In genomic region chr4:41217020-41217333, GRCh38 we compare ENCODE assay signal across 8 cellular contexts. TPM values are rescaled to one million over a fixed set of nuclear protein-coding genes. Genes with fewer than 3 reads are reported as not detected.
DNase-seq lines count a peak whose midpoint lies in the region; ATAC-seq, FAIRE-seq and TF ChIP-seq lines count a peak whose summit lies in the region.

No MANE protein-coding gene starts in this region.

- peaks cover 18% of the 10 kb centered on the region for H3K79me2 ChIP-seq in GM23248 (ENCODE audit: insufficient read depth)
- H3K79me2 ChIP-seq in fibroblast of lung (ENCODE audit: control insufficient read depth, insufficient read depth, low read length), result peaks cover 18% of the 10 kb centered on the region

- H3K27me3 ChIP-seq in GM23248 (replicated peaks; ENCODE audit: insufficient read depth) (no peaks in the 10 kb centered on the region), fibroblast of lung (ENCODE audit: control insufficient read depth, insufficient read depth, low read length) (no peaks in the 10 kb centered on the region), rectal smooth muscle tissue (ENCODE audit: control insufficient read depth, insufficient read depth, low read length) (no peaks in the 10 kb centered on the region)

- H3K4me3 ChIP-seq in GM23248 (peak overlapping the region; percentile 82), fibroblast of lung (replicated peaks in 1 of 4; ENCODE audit: control extremely low read depth in 1 of 4, insufficient read depth in 1 of 4, low read depth in 3 of 4, low read length in 4 of 4) (peak overlapping the region; percentile 41 to 77 (median 62)), rectal smooth muscle tissue (ENCODE audit: low read length) (peak overlapping the region; percentile 84)

- POLR2A ChIA-PET in T-cell (lab: Charles Lee), result no interaction called here

- in situ Hi-C loops in GM23248 (cut with MboI), result loop anchor here (10.0 kb wide), 2 partner anchors 242 to 292 kb away; no protein-coding TSS in a partner anchor

- H3K27me3 Mint-ChIP-seq in T-cell, result peaks cover 62 to 64% of the 10 kb centered on the region in 2 donors

- ATAC-seq in T-cell (replicated peaks in 1 of 4), result no peak
- ATAC-seq in GM18867 (IDR thresholded peaks at IDR 0.05; ENCODE audit: unreplicated experiment), result no peak

- H3K4me1 Mint-ChIP-seq in T-cell, result peaks cover 13 to 30% (median 25%) of the 10 kb centered on the region in 3 donors

- H3K9me3 ChIP-seq in GM23248 (ENCODE audit: low read depth) (no peaks in the 10 kb centered on the region), fibroblast of lung (ENCODE audit: control insufficient read depth, insufficient read depth, low read depth, low read length) (no peaks in the 10 kb centered on the region)

- TF ChIP-seq CTCF in fibroblast of lung (conservative IDR thresholded peaks at IDR 0.05 in 1 of 2, IDR thresholded peaks at IDR 0.05 in 1 of 2; ENCODE audit: low read depth in 1 of 2, low read length in 2 of 2), result no peak

- H3K4me3 Mint-ChIP-seq in T-cell, result peak overlapping the region; percentile 59 to 74 (median 69)

- no peaks in the 10 kb centered on the region for H3K9me3 Mint-ChIP-seq in T-cell

- H3K9ac ChIP-seq in GM23248, result peak overlapping the region; percentile 85
- no peak overlapping the region for H3K9ac ChIP-seq in fibroblast of lung (ENCODE audit: insufficient read depth, low read length)
- no peak overlapping the region for H3K9ac ChIP-seq in rectal smooth muscle tissue (ENCODE audit: low read length)

- peak overlapping the region; percentile 75 for H3K4me2 ChIP-seq in GM23248 (ENCODE audit: unreplicated experiment)
- H3K4me2 ChIP-seq in fibroblast of lung (ENCODE audit: extremely low read depth, insufficient read depth, low read length), result peak overlapping the region; percentile 74

- H2AFZ ChIP-seq in GM23248 (peak overlapping the region; percentile 93), fibroblast of lung (ENCODE audit: low read length) (peak overlapping the region; percentile 86)

- peaks cover 10% of the 10 kb centered on the region for H3K4me1 ChIP-seq in GM23248 (ENCODE audit: insufficient read depth)
- H3K4me1 ChIP-seq in fibroblast of lung (ENCODE audit: control insufficient read depth, extremely low read depth, insufficient read depth, low read length), result peaks cover 5% of the 10 kb centered on the region
- H3K4me1 ChIP-seq in rectal smooth muscle tissue (ENCODE audit: control insufficient read depth, insufficient read depth, low read length), result peaks cover 3% of the 10 kb centered on the region

- no peak for FAIRE-seq in frontal cortex (lab: Jason Lieb, UNC)

- WGBS in GM23248 (ENCODE audit: low coverage in 1 of 2, low lambda C conversion rate in 2 of 2, missing lambda C conversion rate in 2 of 2), 2 experiments, result 7 to 10% methylated on average over 2 of the region's 2 CpGs

- CTCF ChIA-PET in T-cell (lab: Charles Lee), result no interaction called here

- H3F3A ChIP-seq in GM23248 (ENCODE audit: insufficient read depth), result peaks cover 22% of the 10 kb centered on the region

- no peaks in the 10 kb centered on the region for H3K36me3 ChIP-seq in GM23248 (ENCODE audit: low read depth)
- no peaks in the 10 kb centered on the region for H3K36me3 ChIP-seq in fibroblast of lung (ENCODE audit: control insufficient read depth, insufficient read depth, low read length)
- no peaks in the 10 kb centered on the region for H3K36me3 ChIP-seq in rectal smooth muscle tissue (ENCODE audit: control insufficient read depth, insufficient read depth, low read length)

- no peaks in the 10 kb centered on the region for H3K36me3 Mint-ChIP-seq in T-cell

- no peak overlapping the region for H3K27ac Mint-ChIP-seq in T-cell

- H4K20me1 ChIP-seq in GM23248 (ENCODE audit: insufficient read depth) (no peaks in the 10 kb centered on the region), fibroblast of lung (ENCODE audit: control insufficient read depth, extremely low read depth, insufficient read depth, low read length) (no peaks in the 10 kb centered on the region)

- H3K9me2 ChIP-seq in GM23248 (ENCODE audit: insufficient read depth), result no peaks in the 10 kb centered on the region

- DNase-seq in GM23248 (no peak), T-cell (no peak), fibroblast of lung (ENCODE audit: low read depth in 2 of 2) (no peak), frontal cortex (ENCODE audit: low spot score in 2 of 2) (no peak), SIG-M5 (lab: John Stamatoyannopoulos, UW) (no peak), putamen (ENCODE audit: low spot score) (no peak)

- H3K27ac ChIP-seq in GM23248, result peak overlapping the region; percentile 81
- H3K27ac ChIP-seq in fibroblast of lung (ENCODE audit: insufficient read depth, low read length), result no peak overlapping the region
- H3K27ac ChIP-seq in rectal smooth muscle tissue (ENCODE audit: low read depth, low read length), result peak overlapping the region; percentile 70

RNA-seq across cellular contexts. Expression of gene APBB2, which starts 2.6 kb away (rescaled TPM):
- total RNA-seq in GM23248 (2014; rRNA removed; shearing (Covaris generic)), result 61.0 and 83.8 TPM in 2 replicates
- polyA plus RNA-seq in GM23248 (2016; fragmentation: Nextera tagmentation; extraction: Ambion mirVana) (22.0 and 24.1 TPM in 2 replicates), fibroblast of lung (29.8 and 39.8 TPM in 2 replicates)
- total RNA-seq in T-cell (1 to 10 TPM in 1 of 5 donors, under 1 TPM in 4; 0.23 to 1.6 (median 0.70) TPM), fibroblast of lung (18.7 and 25.1 TPM in 2 replicates), frontal cortex (68.1 TPM)
- polyA plus RNA-seq in fibroblast of lung (2012), result 17.2 and 18.2 TPM in 2 replicates
- polyA minus RNA-seq in fibroblast of lung (ENCODE audit: low replicate concordance), result 46.6 and 52.9 TPM in 2 replicates

RNA-seq across cellular contexts. Expression of gene UCHL1, which starts 39.8 kb away (rescaled TPM):
- 443 and 525 TPM in 2 replicates for total RNA-seq in GM23248 (2014; rRNA removed; shearing (Covaris generic))
- polyA plus RNA-seq in GM23248 (2016; fragmentation: Nextera tagmentation; extraction: Ambion mirVana) (306 and 322 TPM in 2 replicates), fibroblast of lung (491 and 961 TPM in 2 replicates)
- total RNA-seq in T-cell (1 to 10 TPM in 3 of 5 donors, not detected in 2; 1.2 to 2.1 (median 1.6) TPM), fibroblast of lung (282 and 397 TPM in 2 replicates), frontal cortex (1,154 TPM)
- polyA plus RNA-seq in fibroblast of lung (2012), result 230 and 415 TPM in 2 replicates
- 111 and 182 TPM in 2 replicates for polyA minus RNA-seq in fibroblast of lung (ENCODE audit: low replicate concordance)

Comparison
In these comparisons a context has a peak if more than half of its experiments do, and no peak if none do; other contexts are left out.
1. RNA of gene UCHL1, which starts 39.8 kb away (total RNA-seq): 1,154 TPM in frontal cortex (single experiment), 443 to 525 TPM in GM23248 and 282 to 397 TPM in fibroblast of lung; 1.2 to 2.1 TPM in T-cell; every median in the first group is over 10 times any median in the second.
2. Peak in every context shown above with its lines, with median percentiles within 50 percentile points of each other: H3K4me3 ChIP-seq.